ENCODE assay signal across 9 cellular contexts in the genomic region with DNA sequence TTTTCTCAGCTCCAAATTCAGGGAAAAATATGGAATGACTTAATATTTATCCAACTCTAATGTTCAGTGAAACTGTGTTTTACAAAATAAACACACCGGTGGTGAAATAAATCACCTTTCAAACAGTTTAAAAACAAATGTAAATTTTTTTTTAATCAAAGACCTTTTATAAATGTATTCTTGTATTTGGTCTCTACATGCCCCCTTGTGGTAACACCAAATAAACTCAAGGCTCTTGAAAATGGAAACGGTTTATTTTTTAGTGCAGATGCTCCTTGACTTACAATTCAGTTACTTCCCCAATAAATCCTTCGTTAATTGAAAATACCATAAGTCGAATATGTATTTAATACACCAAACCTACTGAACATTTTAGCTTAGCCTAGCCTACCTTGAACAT. TPM values are rescaled to one million over a fixed set of nuclear protein-coding genes. Genes with fewer than 3 reads are reported as not detected.
DNase-seq lines count a peak whose midpoint lies in the region; TF ChIP-seq lines count a peak whose summit lies in the region.
"Had no signal": no experiment of that assay in that cellular context is flagged by ENCODE, and none has a peak within 500 bp of the region (broad histone marks: within the 10 kb centered on the region; RNA-seq: fewer than 3 reads in every experiment).

No MANE protein-coding gene starts in this region.

- no peaks in the 10 kb centered on the region for H3K9me3 ChIP-seq in GM23248 (ENCODE audit: low read depth)

- in situ Hi-C loops in GM23248 (cut with MboI): no loop called here

- no peaks in the 10 kb centered on the region for H3K27me3 ChIP-seq in GM23248 (replicated peaks; ENCODE audit: insufficient read depth)

- no peaks in the 10 kb centered on the region for H3K36me3 ChIP-seq in GM23248 (ENCODE audit: low read depth)

- TF ChIP-seq CTCF in AG09309 (IDR thresholded peaks at IDR 0.05; ENCODE audit: control insufficient read depth, insufficient read depth, low read depth, low read length, missing control alignments): peak; percentile 27

- no peaks in the 10 kb centered on the region for H3K4me1 ChIP-seq in GM23248 (ENCODE audit: insufficient read depth)

- no peaks in the 10 kb centered on the region for H3K36me3 Mint-ChIP-seq in activated T-helper 1 cell treated with anti-CD3 and anti-CD28 coated beads, Interleukin-12 subunit alpha, Interleukin-12 subunit beta, Interleukin-2, Interleukin-4 antibody, amounts not matched to agents 30 ng/mL and 10 ng/mL and 1 ng/mL, durations not matched to agents 14 hours and 24 hours and 36 hours (ENCODE audit: low read depth)

- peak overlapping the region; percentile 36; the same call in 1 of the 2 replicates for H3K9ac ChIP-seq in GM23248

- peak overlapping the region; percentile 78 for H3K4me2 ChIP-seq in GM23248 (ENCODE audit: unreplicated experiment)

- peak overlapping the region; percentile 34 for H3K27ac Mint-ChIP-seq in activated T-helper 1 cell treated with anti-CD3 and anti-CD28 coated beads, Interleukin-12 subunit alpha, Interleukin-12 subunit beta, Interleukin-2, Interleukin-4 antibody, amounts not matched to agents 30 ng/mL and 10 ng/mL and 1 ng/mL, durations not matched to agents 14 hours and 24 hours and 36 hours
- H3K27ac Mint-ChIP-seq: dendritic cell treated with granulocyte-macrophage colony-stimulating factor and Interleukin-4, amounts not matched to agents 40 ng/mL and 50 ng/mL, for 4 days had no signal

- H3K4me3 ChIP-seq in AG09309 (ENCODE audit: control insufficient read depth, low read depth, low read length) (no peak overlapping the region), GM23248 (peak overlapping the region; percentile 66)

- H3K27me3 Mint-ChIP-seq in activated T-helper 1 cell treated with anti-CD3 and anti-CD28 coated beads, Interleukin-12 subunit alpha, Interleukin-12 subunit beta, Interleukin-2, Interleukin-4 antibody, amounts not matched to agents 30 ng/mL and 10 ng/mL and 1 ng/mL, durations not matched to agents 14 hours and 24 hours and 36 hours (ENCODE audit: insufficient read depth): no peaks in the 10 kb centered on the region
- H3K27me3 Mint-ChIP-seq: dendritic cell treated with granulocyte-macrophage colony-stimulating factor and Interleukin-4, amounts not matched to agents 40 ng/mL and 50 ng/mL, for 4 days had no signal

- H3K9me3 Mint-ChIP-seq in activated T-helper 1 cell treated with anti-CD3 and anti-CD28 coated beads, Interleukin-12 subunit alpha, Interleukin-12 subunit beta, Interleukin-2, Interleukin-4 antibody, amounts not matched to agents 30 ng/mL and 10 ng/mL and 1 ng/mL, durations not matched to agents 14 hours and 24 hours and 36 hours: no peaks in the 10 kb centered on the region
- H3K9me3 Mint-ChIP-seq: dendritic cell treated with granulocyte-macrophage colony-stimulating factor and Interleukin-4, amounts not matched to agents 40 ng/mL and 50 ng/mL, for 4 days had no signal

- WGBS in GM23248 (ENCODE audit: low coverage in 1 of 2, low lambda C conversion rate in 2 of 2, missing lambda C conversion rate in 2 of 2), 2 experiments: 4 to 14% methylated on average over 4 of the region's 4 CpGs

- H4K20me1 ChIP-seq in GM23248 (ENCODE audit: insufficient read depth): no peaks in the 10 kb centered on the region

- H3K79me2 ChIP-seq in GM23248 (ENCODE audit: insufficient read depth): no peaks in the 10 kb centered on the region

- peaks cover 28% of the 10 kb centered on the region for H3K4me1 Mint-ChIP-seq in activated T-helper 1 cell treated with anti-CD3 and anti-CD28 coated beads, Interleukin-12 subunit alpha, Interleukin-12 subunit beta, Interleukin-2, Interleukin-4 antibody, amounts not matched to agents 30 ng/mL and 10 ng/mL and 1 ng/mL, durations not matched to agents 14 hours and 24 hours and 36 hours (ENCODE audit: low read depth)

- peak overlapping the region; percentile 71 for H3K4me3 Mint-ChIP-seq in activated T-helper 1 cell treated with anti-CD3 and anti-CD28 coated beads, Interleukin-12 subunit alpha, Interleukin-12 subunit beta, Interleukin-2, Interleukin-4 antibody, amounts not matched to agents 30 ng/mL and 10 ng/mL and 1 ng/mL, durations not matched to agents 14 hours and 24 hours and 36 hours
- H3K4me3 Mint-ChIP-seq: dendritic cell treated with granulocyte-macrophage colony-stimulating factor and Interleukin-4, amounts not matched to agents 40 ng/mL and 50 ng/mL, for 4 days had no signal

- peak overlapping the region; percentile 69 for H2AFZ ChIP-seq in GM23248

- intact Hi-C loops in activated T-helper 1 cell treated with anti-CD3 and anti-CD28 coated beads, Interleukin-12 subunit alpha, Interleukin-12 subunit beta, Interleukin-2, Interleukin-4 antibody, amounts not matched to agents 30 ng/mL and 10 ng/mL and 1 ng/mL, durations not matched to agents 14 hours and 24 hours and 36 hours (cut with micrococcal nuclease): loop anchor here (1.0 to 5.0 kb wide), 5 partner anchors 46 to 331 kb away; a partner anchor contains a TSS

- DNase-seq in AG09309 (ENCODE audit: low read depth) (no peak), GM23248 (peak; percentile 19), inferior parietal cortex (ENCODE audit: extremely low spot score) (peak; percentile 36), ureter (ENCODE audit: low spot score) (no peak), DMS79 treated with DMSO at 0.1 percent for 48 hours (lab: John Stamatoyannopoulos, UW) (no peak)
- DNase-seq in activated T-helper 1 cell treated with anti-CD3 and anti-CD28 coated beads, Interleukin-12 subunit alpha, Interleukin-12 subunit beta, Interleukin-2, Interleukin-4 antibody, amounts not matched to agents 30 ng/mL and 10 ng/mL and 1 ng/mL, durations not matched to agents 14 hours and 24 hours and 36 hours (ENCODE audit: low spot score): no peak
- DNase-seq in stimulated activated CD8-positive, alpha-beta memory T cell treated with anti-CD3 and anti-CD28 coated beads, Interleukin-4, amount 100 ng/mL, for 48 hours: no peak
- DNase-seq in activated effector memory CD4-positive, alpha-beta T cell treated with Interleukin-2 at 50 U/mL for 16 hours: no peak

- H3K9me2 ChIP-seq in GM23248 (ENCODE audit: insufficient read depth): no peaks in the 10 kb centered on the region

- no peak overlapping the region for H3K27ac ChIP-seq in GM23248

- no peaks in the 10 kb centered on the region for H3F3A ChIP-seq in GM23248 (ENCODE audit: insufficient read depth)

RNA-seq across cellular contexts. Expression of a gene that starts 45.9 kb away (rescaled TPM):
- not detected in 2 replicates for total RNA-seq in GM23248 (2014; rRNA removed; shearing (Covaris generic))
- polyA plus RNA-seq in GM23248 (2016; fragmentation: Nextera tagmentation; extraction: Ambion mirVana): not detected in 2 replicates
- total RNA-seq in activated T-helper 1 cell treated with anti-CD3 and anti-CD28 coated beads, Interleukin-12 subunit alpha, Interleukin-12 subunit beta, Interleukin-2, Interleukin-4 antibody, amounts not matched to agents 30 ng/mL and 10 ng/mL and 1 ng/mL, durations not matched to agents 14 hours and 24 hours and 36 hours: 114 and 116 TPM in 2 replicates
- total RNA-seq in ureter: 42.2 TPM

Comparison
In these comparisons a context has a peak if more than half of its experiments do, and no peak if none do; other contexts are left out.
1. DNase-seq: peak in GM23248 (single experiment) and inferior parietal cortex (single experiment); none in AG09309 (single experiment), activated T-helper 1 cell treated with anti-CD3 and anti-CD28 coated beads, Interleukin-12 subunit alpha, Interleukin-12 subunit beta, Interleukin-2, Interleukin-4 antibody, amounts not matched to agents 30 ng/mL and 10 ng/mL and 1 ng/mL, durations not matched to agents 14 hours and 24 hours and 36 hours (single experiment), ureter (single experiment), stimulated activated CD8-positive, alpha-beta memory T cell treated with anti-CD3 and anti-CD28 coated beads, Interleukin-4, amount 100 ng/mL, for 48 hours (single experiment), DMS79 treated with DMSO at 0.1 percent for 48 hours (single experiment) and activated effector memory CD4-positive, alpha-beta T cell treated with Interleukin-2 at 50 U/mL for 16 hours (single experiment).
2. RNA of a gene that starts 45.9 kb away (total RNA-seq): 114 to 116 TPM in activated T-helper 1 cell treated with anti-CD3 and anti-CD28 coated beads, Interleukin-12 subunit alpha, Interleukin-12 subunit beta, Interleukin-2, Interleukin-4 antibody, amounts not matched to agents 30 ng/mL and 10 ng/mL and 1 ng/mL, durations not matched to agents 14 hours and 24 hours and 36 hours and 42.2 TPM in ureter (single experiment); not detected in GM23248; every median in the first group is over 10 times any median in the second.